In the genomic region with DNA sequence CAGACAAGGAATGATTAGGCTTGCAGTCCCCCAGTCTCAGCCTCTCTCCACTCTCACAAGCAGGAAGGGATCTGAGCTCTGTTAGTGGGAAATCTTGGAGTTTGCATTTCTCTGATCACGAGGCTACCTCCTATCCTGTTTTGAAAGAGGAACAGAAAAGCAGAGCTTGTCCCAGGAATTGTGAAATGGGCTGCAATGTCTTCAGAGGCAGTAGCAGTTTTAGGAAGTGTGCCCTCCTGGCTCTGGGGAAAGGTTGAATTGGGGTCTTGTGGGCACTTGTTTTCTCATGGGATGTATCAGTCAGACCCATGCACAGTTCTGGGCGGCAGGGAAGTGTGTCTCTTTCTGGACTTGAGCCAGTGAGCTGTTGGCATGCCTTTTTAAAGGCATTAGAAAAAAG, we compare ENCODE assay signal across 12 cellular contexts. TPM values are rescaled to one million over a fixed set of nuclear protein-coding genes. Genes with fewer than 3 reads are reported as not detected.
DNase-seq lines count a peak whose midpoint lies in the region; ATAC-seq and TF ChIP-seq lines count a peak whose summit lies in the region.
"Had no signal": no experiment of that assay in that cellular context is flagged by ENCODE, and none has a peak within 500 bp of the region (broad histone marks: within the 10 kb centered on the region; RNA-seq: fewer than 3 reads in every experiment).

No MANE protein-coding gene starts in this region.

- TF ChIP-seq CTCF in CD14-positive monocyte (IDR thresholded peaks at IDR 0.05) (no peak), chondrocyte (IDR thresholded peaks at IDR 0.05) (no peak), osteoblast (IDR thresholded peaks at IDR 0.05; ENCODE audit: extremely low read depth, low read depth, low read length) (no peak)

- CTCF ChIA-PET in naive thymus-derived CD4-positive, alpha-beta T cell (lab: Charles Lee), result interaction anchor here (0.8 to 1.4 kb wide), 3 partner anchors 8 to 27 kb away, joined by 3 to 5 read pairs (median 4); no protein-coding TSS in a partner anchor

- DNase-seq in CD14-positive monocyte (ENCODE audit: low spot score) (peak; percentile 66), chondrocyte (ENCODE audit: low spot score) (no peak), osteoblast (ENCODE audit: insufficient read length, low spot score, missing footprints) (no peak), NCI-H1417 treated with DMSO at 0.1 percent for 48 hours (lab: John Stamatoyannopoulos, UW) (no peak)
- no peak for DNase-seq in naive thymus-derived CD4-positive, alpha-beta T cell
- DNase-seq: activated T-cell treated with anti-CD3 and anti-CD28 coated beads, Interleukin-2, amount 50 U/mL, for 4 hours; CD4-positive, alpha-beta T cell; KG1; NCI-H526 treated with DMSO at 0.1 percent for 48 hours; T-helper 2 cell had no signal

- H3K9me3 Mint-ChIP-seq in CD14-positive monocyte (no peaks in the 10 kb centered on the region), chondrocyte (ENCODE audit: low read depth) (no peaks in the 10 kb centered on the region)
- H3K9me3 Mint-ChIP-seq in naive thymus-derived CD4-positive, alpha-beta T cell, result no peaks in the 10 kb centered on the region
- H3K9me3 Mint-ChIP-seq: activated T-cell treated with anti-CD3 and anti-CD28 coated beads, Interleukin-2, amount 50 U/mL, for 4 hours; CD4-positive, alpha-beta T cell had no signal

- no peaks in the 10 kb centered on the region for H3K27me3 ChIP-seq in naive thymus-derived CD4-positive, alpha-beta T cell (ENCODE audit: control insufficient read depth in 2 of 2, insufficient read depth in 2 of 2, low read length in 2 of 2)
- H3K27me3 ChIP-seq in osteoblast (ENCODE audit: insufficient read depth, low read length), result no peaks in the 10 kb centered on the region

- H3K4me1 Mint-ChIP-seq in CD14-positive monocyte (peaks cover 38% of the 10 kb centered on the region), chondrocyte (ENCODE audit: low read depth) (no peaks in the 10 kb centered on the region)
- H3K4me1 Mint-ChIP-seq in naive thymus-derived CD4-positive, alpha-beta T cell, result no peaks in the 10 kb centered on the region

- H4K20me1 ChIP-seq in osteoblast (ENCODE audit: insufficient read depth, low read length), result peaks cover 8% of the 10 kb centered on the region

- H3K4me1 ChIP-seq in naive thymus-derived CD4-positive, alpha-beta T cell (ENCODE audit: control insufficient read depth in 2 of 2, insufficient read depth in 2 of 2, low read length in 2 of 2), result no peaks in the 10 kb centered on the region
- H3K4me1 ChIP-seq in osteoblast (ENCODE audit: insufficient read depth, low read length), result no peaks in the 10 kb centered on the region

- H3K36me3 Mint-ChIP-seq in CD14-positive monocyte (peaks cover 58 to 75% of the 10 kb centered on the region in 2 donors), chondrocyte (ENCODE audit: low read depth) (peaks cover 29% of the 10 kb centered on the region)
- H3K36me3 Mint-ChIP-seq in naive thymus-derived CD4-positive, alpha-beta T cell, result peaks cover 0 to 41% (median 4%) of the 10 kb centered on the region in 5 donors

- intact Hi-C loops in CD14-positive monocyte (cut with micrococcal nuclease), result no loop called here
- intact Hi-C loops in naive thymus-derived CD4-positive, alpha-beta T cell (cut with micrococcal nuclease), result no loop called here

- no peak overlapping the region for H3K4me3 ChIP-seq in naive thymus-derived CD4-positive, alpha-beta T cell (ENCODE audit: low read length)
- H3K4me3 ChIP-seq in osteoblast (ENCODE audit: insufficient read depth, low read length), result no peak overlapping the region
- H3K4me3 ChIP-seq: coronary artery had no signal

- peaks cover 0 to 4% (median under 1%) of the 10 kb centered on the region in 3 donors for H3K27me3 Mint-ChIP-seq in CD14-positive monocyte (ENCODE audit: low read depth in 3 of 3)
- no peaks in the 10 kb centered on the region for H3K27me3 Mint-ChIP-seq in chondrocyte (ENCODE audit: low read depth)
- H3K27me3 Mint-ChIP-seq in naive thymus-derived CD4-positive, alpha-beta T cell, result no peaks in the 10 kb centered on the region
- H3K27me3 Mint-ChIP-seq: CD4-positive, alpha-beta T cell had no signal

- peak; percentile 45 for ATAC-seq in naive thymus-derived CD4-positive, alpha-beta T cell
- no peak for ATAC-seq in GM21737 (IDR thresholded peaks at IDR 0.05; ENCODE audit: unreplicated experiment)
- ATAC-seq: activated T-cell treated with anti-CD3 and anti-CD28 coated beads, Interleukin-2, amount 50 U/mL, for 4 hours had no signal

- H3K4me2 ChIP-seq in osteoblast (ENCODE audit: insufficient read depth, low read length), result no peak overlapping the region

- H2AFZ ChIP-seq in osteoblast (ENCODE audit: low read length), result no peak overlapping the region

- no peaks in the 10 kb centered on the region for H3K79me2 ChIP-seq in osteoblast (ENCODE audit: insufficient read depth, low read length)

- no peaks in the 10 kb centered on the region for H3K9me3 ChIP-seq in naive thymus-derived CD4-positive, alpha-beta T cell (ENCODE audit: control insufficient read depth in 2 of 3, low read length in 3 of 3)
- no peaks in the 10 kb centered on the region for H3K9me3 ChIP-seq in osteoblast (ENCODE audit: low read depth, low read length)

- H3K36me3 ChIP-seq in naive thymus-derived CD4-positive, alpha-beta T cell (ENCODE audit: control insufficient read depth in 2 of 3, insufficient read depth in 3 of 3, low read length in 3 of 3), result peaks cover 3 to 83% (median 27%) of the 10 kb centered on the region in 3 experiments
- peaks cover 62% of the 10 kb centered on the region for H3K36me3 ChIP-seq in osteoblast (ENCODE audit: insufficient read depth, low read length)

- no peak overlapping the region for H3K27ac ChIP-seq in naive thymus-derived CD4-positive, alpha-beta T cell (ENCODE audit: low read depth, low read length)
- no peak overlapping the region for H3K27ac ChIP-seq in osteoblast (ENCODE audit: low read depth, low read length)

- POLR2A ChIA-PET in naive thymus-derived CD4-positive, alpha-beta T cell (lab: Charles Lee), result interaction anchor here (0.6 to 0.7 kb wide), 2 partner anchors 8 to 32 kb away, joined by 3 to 6 read pairs; no protein-coding TSS in a partner anchor

- H3K4me3 Mint-ChIP-seq in CD14-positive monocyte (peak overlapping the region; percentile 67 to 85), chondrocyte (ENCODE audit: unreplicated experiment) (no peak overlapping the region)
- no peak overlapping the region for H3K4me3 Mint-ChIP-seq in naive thymus-derived CD4-positive, alpha-beta T cell
- H3K4me3 Mint-ChIP-seq: activated T-cell treated with anti-CD3 and anti-CD28 coated beads, Interleukin-2, amount 50 U/mL, for 4 hours; CD4-positive, alpha-beta T cell had no signal

- H3K27ac Mint-ChIP-seq in CD14-positive monocyte, result peak overlapping the region; percentile 85 to 94 (median 91)
- peak overlapping the region; percentile 27 for H3K27ac Mint-ChIP-seq in chondrocyte (ENCODE audit: unreplicated experiment)
- H3K27ac Mint-ChIP-seq in naive thymus-derived CD4-positive, alpha-beta T cell, result peak overlapping the region in 4 of 9 donors; percentile 17 to 88 (median 43)
- H3K27ac Mint-ChIP-seq: CD4-positive, alpha-beta T cell had no signal

RNA-seq across cellular contexts. Expression of a gene that starts 22.8 kb away (rescaled TPM):
- polyA plus RNA-seq in CD14-positive monocyte, result 10 to 100 TPM; 36.3 to 38.7 TPM
- 36.7 to 63.9 TPM (median 41.3 TPM) in 3 replicates for total RNA-seq in chondrocyte
- 100 to 1,000 TPM in 2 of 5 experiments, 10 to 100 TPM in 3; 96.3 to 143 (median 99.2) TPM for total RNA-seq in naive thymus-derived CD4-positive, alpha-beta T cell
- polyA plus RNA-seq in naive thymus-derived CD4-positive, alpha-beta T cell, result 10 to 100 TPM; 21.0 to 57.3 TPM
- 26.4 and 26.5 TPM in 2 replicates for total RNA-seq in osteoblast

RNA-seq across cellular contexts. Expression of a gene that starts 33.1 kb away (rescaled TPM):
- polyA plus RNA-seq in CD14-positive monocyte, result 10 to 100 TPM in 1 of 2 donors, 1 to 10 TPM in 1; 4.3 to 15.7 TPM
- total RNA-seq in chondrocyte, result 26.9 to 30.3 TPM (median 28.4 TPM) in 3 replicates
- 100 to 1,000 TPM in 2 of 5 experiments, 10 to 100 TPM in 3; 79.6 to 128 (median 87.4) TPM for total RNA-seq in naive thymus-derived CD4-positive, alpha-beta T cell
- 10 to 100 TPM; 13.2 to 27.4 TPM for polyA plus RNA-seq in naive thymus-derived CD4-positive, alpha-beta T cell
- total RNA-seq in osteoblast, result 9.0 and 12.1 TPM in 2 replicates

RNA-seq across cellular contexts. Expression of a gene that starts 33.4 kb away (rescaled TPM):
- 100 to 1,000 TPM; 101 to 122 TPM for polyA plus RNA-seq in CD14-positive monocyte
- total RNA-seq in chondrocyte, result 38.2 to 49.5 TPM (median 41.1 TPM) in 3 replicates
- total RNA-seq in naive thymus-derived CD4-positive, alpha-beta T cell, result 10 to 100 TPM; 29.2 to 70.1 (median 34.4) TPM
- 100 to 1,000 TPM; 129 to 135 TPM for polyA plus RNA-seq in naive thymus-derived CD4-positive, alpha-beta T cell
- total RNA-seq in osteoblast, result 43.6 and 45.6 TPM in 2 replicates

RNA-seq across cellular contexts. Expression of a gene that starts 42.7 kb away (rescaled TPM):
- polyA plus RNA-seq in CD14-positive monocyte, result 100 to 1,000 TPM in 1 of 2 donors, 10 to 100 TPM in 1; 80.6 to 103 TPM
- total RNA-seq in chondrocyte (19.0 to 21.6 TPM (median 20.4 TPM) in 3 replicates), osteoblast (8.7 and 9.4 TPM in 2 replicates)
- total RNA-seq in naive thymus-derived CD4-positive, alpha-beta T cell, result 10 to 100 TPM; 26.9 to 39.4 (median 36.0) TPM
- polyA plus RNA-seq in naive thymus-derived CD4-positive, alpha-beta T cell, result 10 to 100 TPM; 84.3 to 90.0 TPM

RNA-seq across cellular contexts. Expression of a gene that starts 45.5 kb away (rescaled TPM):
- polyA plus RNA-seq in CD14-positive monocyte, result 100 to 1,000 TPM; 282 to 318 TPM
- total RNA-seq in chondrocyte (307 to 347 TPM (median 312 TPM) in 3 replicates), osteoblast (92.6 and 96.4 TPM in 2 replicates)
- total RNA-seq in naive thymus-derived CD4-positive, alpha-beta T cell, result 100 to 1,000 TPM; 201 to 494 (median 247) TPM
- 100 to 1,000 TPM; 173 to 357 TPM for polyA plus RNA-seq in naive thymus-derived CD4-positive, alpha-beta T cell

Comparison
In these comparisons a context has a peak if more than half of its experiments do, and no peak if none do; other contexts are left out.
1. H3K4me3 Mint-ChIP-seq: peak in CD14-positive monocyte (2 of 2); none in chondrocyte (single experiment) and naive thymus-derived CD4-positive, alpha-beta T cell (0 of 10).